Comparison of ENCODE assay signal across 1 cellular context in genomic region chr13:49791214-49791752, GRCh38.
TF ChIP-seq lines count a peak whose summit lies in the region.

No MANE protein-coding gene starts in this region.

TF ChIP-seq in HepG2, 621 proteins besides CTCF, POLR2A, EP300 and RAD21 (continued from another document):
- TF ChIP-seq FOXO4 (CRISPR knock-in tag; conservative IDR thresholded peaks at IDR 0.05) (no peak), ZNF577 (CRISPR knock-in tag; IDR thresholded peaks at IDR 0.05; ENCODE audit: borderline replicate concordance, low read depth) (no peak), ZBTB44 (CRISPR knock-in tag; IDR thresholded peaks at IDR 0.05) (no peak), PCBP2 (optimal IDR thresholded peaks at IDR 0.05; ENCODE audit: low read depth, low read length, poor library complexity, severe bottlenecking) (no peak), SOX6 (IDR thresholded peaks at IDR 0.05) (no peak), SOX6 (CRISPR knock-in tag; IDR thresholded peaks at IDR 0.05) (peak; percentile 66), ZNF441 (CRISPR knock-in tag; IDR thresholded peaks at IDR 0.05; ENCODE audit: borderline replicate concordance) (no peak), RXRB (CRISPR knock-in tag; IDR thresholded peaks at IDR 0.05; ENCODE audit: borderline replicate concordance) (peak; percentile 61; the same call in 1 of the 2 replicates), FOXC1 (CRISPR knock-in tag; IDR thresholded peaks at IDR 0.05; ENCODE audit: borderline replicate concordance) (no peak), SP4 (CRISPR knock-in tag; IDR thresholded peaks at IDR 0.05) (no peak), ZNF430 (CRISPR knock-in tag; IDR thresholded peaks at IDR 0.05) (no peak), ZNF138 (CRISPR knock-in tag; IDR thresholded peaks at IDR 0.05; ENCODE audit: low read depth) (no peak), ZNF101 (CRISPR knock-in tag; IDR thresholded peaks at IDR 0.05; ENCODE audit: borderline replicate concordance, low read depth) (no peak), PLSCR1 (CRISPR knock-in tag; IDR thresholded peaks at IDR 0.05; ENCODE audit: borderline replicate concordance) (no peak), DMAP1 (CRISPR knock-in tag; IDR thresholded peaks at IDR 0.05) (no peak), ZKSCAN5 (CRISPR knock-in tag; IDR thresholded peaks at IDR 0.05) (no peak), PRMT3 (CRISPR knock-in tag; IDR thresholded peaks at IDR 0.05; ENCODE audit: borderline replicate concordance, low read depth) (no peak), ZNF34 (CRISPR knock-in tag; IDR thresholded peaks at IDR 0.05; ENCODE audit: borderline replicate concordance) (no peak), ATF7 (IDR thresholded peaks at IDR 0.05) (no peak), ATF7 (CRISPR knock-in tag; IDR thresholded peaks at IDR 0.05) (no peak), SRSF9 (IDR thresholded peaks at IDR 0.05; ENCODE audit: borderline replicate concordance, insufficient read depth, low read depth, low read length, poor library complexity, severe bottlenecking) (no peak), DPF2 (CRISPR knock-in tag; IDR thresholded peaks at IDR 0.05; ENCODE audit: borderline replicate concordance, low read depth) (no peak), ZC3H13 (CRISPR knock-in tag; IDR thresholded peaks at IDR 0.05) (no peak), ZNF256 (CRISPR knock-in tag; conservative IDR thresholded peaks at IDR 0.05) (no peak), MXD4 (CRISPR knock-in tag; IDR thresholded peaks at IDR 0.05) (peak; percentile 46; the same call in 1 of the 2 replicates), HCFC1 (IDR thresholded peaks at IDR 0.05; ENCODE audit: low read depth, low read length) (no peak)
- TF ChIP-seq, protein P1, sequence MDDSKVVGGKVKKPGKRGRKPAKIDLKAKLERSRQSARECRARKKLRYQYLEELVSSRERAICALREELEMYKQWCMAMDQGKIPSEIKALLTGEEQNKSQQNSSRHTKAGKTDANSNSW (CRISPR knock-in tag; IDR thresholded peaks at IDR 0.05; ENCODE audit: borderline replicate concordance) = no peak
- TF ChIP-seq, protein P2, sequence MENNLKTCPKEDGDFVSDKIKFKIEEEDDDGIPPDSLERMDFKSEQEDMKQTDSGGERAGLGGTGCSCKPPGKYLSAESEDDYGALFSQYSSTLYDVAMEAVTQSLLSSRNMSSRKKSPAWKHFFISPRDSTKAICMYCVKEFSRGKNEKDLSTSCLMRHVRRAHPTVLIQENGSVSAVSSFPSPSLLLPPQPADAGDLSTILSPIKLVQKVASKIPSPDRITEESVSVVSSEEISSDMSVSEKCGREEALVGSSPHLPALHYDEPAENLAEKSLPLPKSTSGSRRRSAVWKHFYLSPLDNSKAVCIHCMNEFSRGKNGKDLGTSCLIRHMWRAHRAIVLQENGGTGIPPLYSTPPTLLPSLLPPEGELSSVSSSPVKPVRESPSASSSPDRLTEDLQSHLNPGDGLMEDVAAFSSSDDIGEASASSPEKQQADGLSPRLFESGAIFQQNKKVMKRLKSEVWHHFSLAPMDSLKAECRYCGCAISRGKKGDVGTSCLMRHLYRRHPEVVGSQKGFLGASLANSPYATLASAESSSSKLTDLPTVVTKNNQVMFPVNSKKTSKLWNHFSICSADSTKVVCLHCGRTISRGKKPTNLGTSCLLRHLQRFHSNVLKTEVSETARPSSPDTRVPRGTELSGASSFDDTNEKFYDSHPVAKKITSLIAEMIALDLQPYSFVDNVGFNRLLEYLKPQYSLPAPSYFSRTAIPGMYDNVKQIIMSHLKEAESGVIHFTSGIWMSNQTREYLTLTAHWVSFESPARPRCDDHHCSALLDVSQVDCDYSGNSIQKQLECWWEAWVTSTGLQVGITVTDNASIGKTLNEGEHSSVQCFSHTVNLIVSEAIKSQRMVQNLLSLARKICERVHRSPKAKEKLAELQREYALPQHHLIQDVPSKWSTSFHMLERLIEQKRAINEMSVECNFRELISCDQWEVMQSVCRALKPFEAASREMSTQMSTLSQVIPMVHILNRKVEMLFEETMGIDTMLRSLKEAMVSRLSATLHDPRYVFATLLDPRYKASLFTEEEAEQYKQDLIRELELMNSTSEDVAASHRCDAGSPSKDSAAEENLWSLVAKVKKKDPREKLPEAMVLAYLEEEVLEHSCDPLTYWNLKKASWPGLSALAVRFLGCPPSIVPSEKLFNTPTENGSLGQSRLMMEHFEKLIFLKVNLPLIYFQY (CRISPR knock-in tag; IDR thresholded peaks at IDR 0.05; ENCODE audit: borderline replicate concordance) = no peak
- TF ChIP-seq, protein P3, sequence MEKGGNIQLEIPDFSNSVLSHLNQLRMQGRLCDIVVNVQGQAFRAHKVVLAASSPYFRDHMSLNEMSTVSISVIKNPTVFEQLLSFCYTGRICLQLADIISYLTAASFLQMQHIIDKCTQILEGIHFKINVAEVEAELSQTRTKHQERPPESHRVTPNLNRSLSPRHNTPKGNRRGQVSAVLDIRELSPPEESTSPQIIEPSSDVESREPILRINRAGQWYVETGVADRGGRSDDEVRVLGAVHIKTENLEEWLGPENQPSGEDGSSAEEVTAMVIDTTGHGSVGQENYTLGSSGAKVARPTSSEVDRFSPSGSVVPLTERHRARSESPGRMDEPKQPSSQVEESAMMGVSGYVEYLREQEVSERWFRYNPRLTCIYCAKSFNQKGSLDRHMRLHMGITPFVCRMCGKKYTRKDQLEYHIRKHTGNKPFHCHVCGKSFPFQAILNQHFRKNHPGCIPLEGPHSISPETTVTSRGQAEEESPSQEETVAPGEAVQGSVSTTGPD (CRISPR knock-in tag; IDR thresholded peaks at IDR 0.05) = no peak
- TF ChIP-seq, protein P4, sequence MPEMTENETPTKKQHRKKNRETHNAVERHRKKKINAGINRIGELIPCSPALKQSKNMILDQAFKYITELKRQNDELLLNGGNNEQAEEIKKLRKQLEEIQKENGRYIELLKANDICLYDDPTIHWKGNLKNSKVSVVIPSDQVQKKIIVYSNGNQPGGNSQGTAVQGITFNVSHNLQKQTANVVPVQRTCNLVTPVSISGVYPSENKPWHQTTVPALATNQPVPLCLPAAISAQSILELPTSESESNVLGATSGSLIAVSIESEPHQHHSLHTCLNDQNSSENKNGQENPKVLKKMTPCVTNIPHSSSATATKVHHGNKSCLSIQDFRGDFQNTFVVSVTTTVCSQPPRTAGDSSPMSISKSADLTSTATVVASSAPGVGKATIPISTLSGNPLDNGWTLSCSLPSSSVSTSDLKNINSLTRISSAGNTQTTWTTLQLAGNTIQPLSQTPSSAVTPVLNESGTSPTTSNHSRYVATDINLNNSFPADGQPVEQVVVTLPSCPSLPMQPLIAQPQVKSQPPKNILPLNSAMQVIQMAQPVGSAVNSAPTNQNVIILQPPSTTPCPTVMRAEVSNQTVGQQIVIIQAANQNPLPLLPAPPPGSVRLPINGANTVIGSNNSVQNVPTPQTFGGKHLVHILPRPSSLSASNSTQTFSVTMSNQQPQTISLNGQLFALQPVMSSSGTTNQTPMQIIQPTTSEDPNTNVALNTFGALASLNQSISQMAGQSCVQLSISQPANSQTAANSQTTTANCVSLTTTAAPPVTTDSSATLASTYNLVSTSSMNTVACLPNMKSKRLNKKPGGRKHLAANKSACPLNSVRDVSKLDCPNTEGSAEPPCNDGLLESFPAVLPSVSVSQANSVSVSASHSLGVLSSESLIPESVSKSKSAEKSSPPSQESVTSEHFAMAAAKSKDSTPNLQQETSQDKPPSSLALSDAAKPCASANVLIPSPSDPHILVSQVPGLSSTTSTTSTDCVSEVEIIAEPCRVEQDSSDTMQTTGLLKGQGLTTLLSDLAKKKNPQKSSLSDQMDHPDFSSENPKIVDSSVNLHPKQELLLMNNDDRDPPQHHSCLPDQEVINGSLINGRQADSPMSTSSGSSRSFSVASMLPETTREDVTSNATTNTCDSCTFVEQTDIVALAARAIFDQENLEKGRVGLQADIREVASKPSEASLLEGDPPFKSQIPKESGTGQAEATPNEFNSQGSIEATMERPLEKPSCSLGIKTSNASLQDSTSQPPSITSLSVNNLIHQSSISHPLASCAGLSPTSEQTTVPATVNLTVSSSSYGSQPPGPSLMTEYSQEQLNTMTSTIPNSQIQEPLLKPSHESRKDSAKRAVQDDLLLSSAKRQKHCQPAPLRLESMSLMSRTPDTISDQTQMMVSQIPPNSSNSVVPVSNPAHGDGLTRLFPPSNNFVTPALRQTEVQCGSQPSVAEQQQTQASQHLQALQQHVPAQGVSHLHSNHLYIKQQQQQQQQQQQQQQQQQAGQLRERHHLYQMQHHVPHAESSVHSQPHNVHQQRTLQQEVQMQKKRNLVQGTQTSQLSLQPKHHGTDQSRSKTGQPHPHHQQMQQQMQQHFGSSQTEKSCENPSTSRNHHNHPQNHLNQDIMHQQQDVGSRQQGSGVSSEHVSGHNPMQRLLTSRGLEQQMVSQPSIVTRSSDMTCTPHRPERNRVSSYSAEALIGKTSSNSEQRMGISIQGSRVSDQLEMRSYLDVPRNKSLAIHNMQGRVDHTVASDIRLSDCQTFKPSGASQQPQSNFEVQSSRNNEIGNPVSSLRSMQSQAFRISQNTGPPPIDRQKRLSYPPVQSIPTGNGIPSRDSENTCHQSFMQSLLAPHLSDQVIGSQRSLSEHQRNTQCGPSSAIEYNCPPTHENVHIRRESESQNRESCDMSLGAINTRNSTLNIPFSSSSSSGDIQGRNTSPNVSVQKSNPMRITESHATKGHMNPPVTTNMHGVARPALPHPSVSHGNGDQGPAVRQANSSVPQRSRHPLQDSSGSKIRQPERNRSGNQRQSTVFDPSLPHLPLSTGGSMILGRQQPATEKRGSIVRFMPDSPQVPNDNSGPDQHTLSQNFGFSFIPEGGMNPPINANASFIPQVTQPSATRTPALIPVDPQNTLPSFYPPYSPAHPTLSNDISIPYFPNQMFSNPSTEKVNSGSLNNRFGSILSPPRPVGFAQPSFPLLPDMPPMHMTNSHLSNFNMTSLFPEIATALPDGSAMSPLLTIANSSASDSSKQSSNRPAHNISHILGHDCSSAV (CRISPR knock-in tag; IDR thresholded peaks at IDR 0.05; ENCODE audit: borderline replicate concordance) = no peak
